ENCODE assay signal across 13 cellular contexts in genomic region chr17:47705536-47706481, GRCh38. TPM values are rescaled to one million over a fixed set of nuclear protein-coding genes. Genes with fewer than 3 reads are reported as not detected.
DNase-seq lines count a peak whose midpoint lies in the region; ATAC-seq and TF ChIP-seq lines count a peak whose summit lies in the region.
"Had no signal": no experiment of that assay in that cellular context is flagged by ENCODE, and none has a peak within 500 bp of the region (broad histone marks: within the 10 kb centered on the region; RNA-seq: fewer than 3 reads in every experiment).

No MANE protein-coding gene starts in this region.

- DNase-seq in stimulated activated CD4-positive, alpha-beta T cell treated with anti-CD3 and anti-CD28 coated beads, Interleukin-12 subunit alpha, Interleukin-12 subunit beta, amount 100 ng/mL, for 4 hours = peak; percentile 57
- DNase-seq in stimulated activated CD4-positive, alpha-beta T cell treated with anti-CD3 and anti-CD28 coated beads, Interleukin-2, amount 100 ng/mL, for 48 hours = no peak
- peak; percentile 78 for DNase-seq in activated T-cell treated with anti-CD3 and anti-CD28 coated beads, Interleukin-2, amount 50 U/mL, for 24 hours
- DNase-seq in naive B cell (no peak), aorta (peak; percentile 25 to 64), PC-3 (no peak), NCI-H1694 treated with DMSO at 0.1 percent for 48 hours (lab: John Stamatoyannopoulos, UW) (no peak), Peyer's patch (no peak)
- DNase-seq: brain microvascular endothelial cell, NCI-H1092, NCI-H510A treated with DMSO at 0.1 percent for 48 hours had no signal

- no peaks in the 10 kb centered on the region for H3K9me2 ChIP-seq in PC-3 (replicated peaks; ENCODE audit: low read length)

- no peak for TF ChIP-seq CTCF in PC-3 (conservative IDR thresholded peaks at IDR 0.05; ENCODE audit: low read depth, low read length)
- no peak for TF ChIP-seq CTCF in Peyer's patch (IDR thresholded peaks at IDR 0.05)

- peaks cover 82% of the 10 kb centered on the region for H3K4me1 Mint-ChIP-seq in activated T-cell treated with anti-CD3 and anti-CD28 coated beads, Interleukin-2, amount 50 U/mL, for 24 hours (ENCODE audit: low read depth)
- H3K4me1 Mint-ChIP-seq in naive B cell = peaks cover 59 to 65% (median 64%) of the 10 kb centered on the region in 3 donors

- H3K9me3 Mint-ChIP-seq in activated T-cell treated with anti-CD3 and anti-CD28 coated beads, Interleukin-2, amount 50 U/mL, for 24 hours = no peaks in the 10 kb centered on the region
- no peaks in the 10 kb centered on the region for H3K9me3 Mint-ChIP-seq in naive B cell

- H3K79me2 ChIP-seq in PC-3 (ENCODE audit: low read length) = no peaks in the 10 kb centered on the region

- H3K36me3 Mint-ChIP-seq in activated T-cell treated with anti-CD3 and anti-CD28 coated beads, Interleukin-2, amount 50 U/mL, for 24 hours (ENCODE audit: low read depth) = peaks cover 58% of the 10 kb centered on the region
- H3K36me3 Mint-ChIP-seq in naive B cell = peaks cover 0 to 6% of the 10 kb centered on the region in 2 donors

- CTCF ChIA-PET in PC-3 (lab: Charles Lee) = no interaction called here

- POLR2A ChIA-PET in PC-3 (lab: Charles Lee; ENCODE audit: unreplicated experiment) = no interaction called here

- no peaks in the 10 kb centered on the region for H3F3A ChIP-seq in PC-3 (ENCODE audit: low read length, unreplicated experiment)

- H3K9me3 ChIP-seq in aorta (ENCODE audit: control insufficient read depth, low read length) (no peaks in the 10 kb centered on the region), PC-3 (ENCODE audit: low read length) (no peaks in the 10 kb centered on the region), Peyer's patch (no peaks in the 10 kb centered on the region)
- H3K9me3 ChIP-seq: SJSA1 had no signal

- TF ChIP-seq POLR2A in Peyer's patch (IDR thresholded peaks at IDR 0.05) = no peak

- peak; percentile 3 to 13 for ATAC-seq in naive B cell (ENCODE audit: low read depth in 2 of 2)
- no peak for ATAC-seq in aorta (ENCODE audit: low FRiP score)
- ATAC-seq in PC-3 = no peak

- 74 to 77% methylated on average over 12 of the region's 12 CpGs for WGBS in aorta, 2 donors

- peak overlapping the region; percentile 67 for H3K4me3 Mint-ChIP-seq in activated T-cell treated with anti-CD3 and anti-CD28 coated beads, Interleukin-2, amount 50 U/mL, for 24 hours
- H3K4me3 Mint-ChIP-seq in naive B cell = peak overlapping the region in 6 of 8 donors; percentile 43 to 89 (median 70)

- no peak overlapping the region for H3K4me2 ChIP-seq in PC-3 (ENCODE audit: low read length)

- H2AFZ ChIP-seq in PC-3 (ENCODE audit: low read length) = no peak overlapping the region

- intact Hi-C loops in aorta (cut with DNase I) = no loop called here
- intact Hi-C loops in PC-3 (cut with micrococcal nuclease) = no loop called here

- no TSS peak for BruUV-seq in PC-3 (replicated peaks; lab: Mats Ljungman, UMichigan)

- H3K27ac Mint-ChIP-seq in activated T-cell treated with anti-CD3 and anti-CD28 coated beads, Interleukin-2, amount 50 U/mL, for 24 hours = peak overlapping the region; percentile 95
- peak overlapping the region in 5 of 6 donors; percentile 8 to 90 (median 58) for H3K27ac Mint-ChIP-seq in naive B cell

- H3K27me3 ChIP-seq in aorta (ENCODE audit: control insufficient read depth in 1 of 2, insufficient read depth in 2 of 2, low read length in 1 of 2) = no peaks in the 10 kb centered on the region
- no peaks in the 10 kb centered on the region for H3K27me3 ChIP-seq in PC-3 (ENCODE audit: low read length)
- no peaks in the 10 kb centered on the region for H3K27me3 ChIP-seq in Peyer's patch
- H3K27me3 ChIP-seq: SJSA1 had no signal

- no peak overlapping the region for H3K9ac ChIP-seq in PC-3 (ENCODE audit: low read length)

- H4K20me1 ChIP-seq in PC-3 (ENCODE audit: low read length) = no peaks in the 10 kb centered on the region

- H3K4me1 ChIP-seq in aorta (ENCODE audit: control insufficient read depth in 1 of 2, insufficient read depth in 2 of 2, low read length in 2 of 2) = no peaks in the 10 kb centered on the region
- no peaks in the 10 kb centered on the region for H3K4me1 ChIP-seq in PC-3 (ENCODE audit: insufficient read depth, low read length)
- H3K4me1 ChIP-seq in Peyer's patch = peaks cover 0 to 29% (median 14%) of the 10 kb centered on the region in 4 donors
- H3K4me1 ChIP-seq: SJSA1 had no signal

- H3K27ac ChIP-seq in aorta (ENCODE audit: low read depth in 1 of 2, low read length in 2 of 2) (no peak overlapping the region), PC-3 (ENCODE audit: low read length) (no peak overlapping the region), Peyer's patch (peak overlapping the region in 2 of 4 donors; percentile 6 to 25)
- H3K27ac ChIP-seq: brain microvascular endothelial cell, epithelial cell of prostate, SJSA1 had no signal

- H3K36me3 ChIP-seq in aorta (ENCODE audit: control insufficient read depth in 1 of 2, insufficient read depth in 2 of 2, low read length in 1 of 2) (no peaks in the 10 kb centered on the region), PC-3 (ENCODE audit: low read depth, low read length) (no peaks in the 10 kb centered on the region), Peyer's patch (peaks cover 0 to 7% (median 0%) of the 10 kb centered on the region in 3 donors)
- H3K36me3 ChIP-seq: brain microvascular endothelial cell, SJSA1 had no signal

- H3K4me3 ChIP-seq in aorta (ENCODE audit: low read length in 2 of 2) (no peak overlapping the region), PC-3 (ENCODE audit: low read length) (no peak overlapping the region), Peyer's patch (no peak overlapping the region)
- H3K4me3 ChIP-seq: SJSA1 had no signal

- no peaks in the 10 kb centered on the region for H3K27me3 Mint-ChIP-seq in activated T-cell treated with anti-CD3 and anti-CD28 coated beads, Interleukin-2, amount 50 U/mL, for 24 hours
- no peaks in the 10 kb centered on the region for H3K27me3 Mint-ChIP-seq in naive B cell

RNA-seq across cellular contexts. Expression of gene TBKBP1, which starts 11.8 kb away (rescaled TPM):
- polyA plus RNA-seq in naive B cell (ENCODE audit: low read depth in 6 of 6) (under 1 TPM in 4 of 6 donors, not detected in 2; 0.09 to 0.97 (median 0.24) TPM), aorta (10 to 100 TPM in 1 of 2 donors, 1 to 10 TPM in 1; 9.3 to 16.2 TPM)
- total RNA-seq in aorta (10 to 100 TPM; 13.2 to 20.2 TPM), PC-3 (2014; rRNA removed) (9.0 and 12.8 TPM in 2 replicates), Peyer's patch (10 to 100 TPM in 1 of 4 donors, 1 to 10 TPM in 3; 3.0 to 23.1 (median 5.2) TPM)

RNA-seq across cellular contexts. Expression of gene TBX21, which starts 27.2 kb away (rescaled TPM):
- polyA plus RNA-seq in naive B cell (ENCODE audit: low read depth in 6 of 6) = 1 to 10 TPM in 4 of 6 donors, under 1 TPM in 2; 0.11 to 2.9 (median 2.0) TPM
- under 1 TPM; 0.39 to 0.99 TPM for total RNA-seq in aorta
- polyA plus RNA-seq in aorta = not detected
- total RNA-seq in PC-3 (2014; rRNA removed) = not detected in 2 replicates
- under 1 TPM in 3 of 4 donors, not detected in 1; 0.53 to 0.85 (median 0.67) TPM for total RNA-seq in Peyer's patch
- total RNA-seq: SJSA1 had no signal

RNA-seq across cellular contexts. Expression of gene KPNB1, which starts 56.1 kb away (rescaled TPM):
- polyA plus RNA-seq in naive B cell (ENCODE audit: low read depth in 6 of 6) (10 to 100 TPM in 5 of 6 donors, 1 to 10 TPM in 1; 6.4 to 33.5 (median 30.6) TPM), aorta (10 to 100 TPM; 39.4 to 58.9 TPM)
- total RNA-seq in aorta (100 to 1,000 TPM; 171 to 202 TPM), PC-3 (2014; rRNA removed) (390 and 437 TPM in 2 replicates), Peyer's patch (100 to 1,000 TPM in 3 of 4 donors, 10 to 100 TPM in 1; 72.3 to 276 (median 135) TPM)

Comparison
In these comparisons a context has a peak if more than half of its experiments do, and no peak if none do; other contexts are left out.
1. DNase-seq: peak in stimulated activated CD4-positive, alpha-beta T cell treated with anti-CD3 and anti-CD28 coated beads, Interleukin-12 subunit alpha, Interleukin-12 subunit beta, amount 100 ng/mL, for 4 hours (single experiment), activated T-cell treated with anti-CD3 and anti-CD28 coated beads, Interleukin-2, amount 50 U/mL, for 24 hours (single experiment) and aorta (2 of 2); none in stimulated activated CD4-positive, alpha-beta T cell treated with anti-CD3 and anti-CD28 coated beads, Interleukin-2, amount 100 ng/mL, for 48 hours (0 of 2), naive B cell (single experiment), PC-3 (single experiment), NCI-H1694 treated with DMSO at 0.1 percent for 48 hours (single experiment) and Peyer's patch (0 of 3).
2. ATAC-seq: peak in naive B cell (2 of 2); none in aorta (single experiment) and PC-3 (single experiment).